ENCODE assay signal across 8 cellular contexts in genomic region chr12:124389537-124390441, GRCh38.
A peak's percentile ranks its signal among the peaks of the same experiment; 100 is the strongest.
DNase-seq lines count a peak whose midpoint lies in the region; ATAC-seq and TF ChIP-seq lines count a peak whose summit lies in the region.

No MANE protein-coding gene starts in this region.

- TF ChIP-seq EP300 in esophagus muscularis mucosa (IDR thresholded peaks at IDR 0.05) = no peak

- H3K27ac Mint-ChIP-seq in CD14-positive monocyte = peak overlapping the region; percentile 99 to 100 (median 100)

- no peak for TF ChIP-seq CTCF in CD14-positive monocyte (IDR thresholded peaks at IDR 0.05)
- no peak for TF ChIP-seq CTCF in OCI-LY3 (IDR thresholded peaks at IDR 0.05; ENCODE audit: low read depth, low read length)
- TF ChIP-seq CTCF in esophagus muscularis mucosa (IDR thresholded peaks at IDR 0.05) = no peak
- no peak for TF ChIP-seq CTCF in parathyroid adenoma (IDR thresholded peaks at IDR 0.05)

- no peak overlapping the region for H2AFZ ChIP-seq in OCI-LY3 (ENCODE audit: low read depth, low read length)
- peak overlapping the region; percentile 81 for H2AFZ ChIP-seq in parathyroid adenoma

- H3K27me3 ChIP-seq in OCI-LY3 (ENCODE audit: low read depth, low read length) (no peaks in the 10 kb centered on the region), esophagus muscularis mucosa (peaks cover 0 to 2% (median 0%) of the 10 kb centered on the region in 4 donors), parathyroid adenoma (ENCODE audit: control insufficient read depth, insufficient read depth, low read length) (no peaks in the 10 kb centered on the region)

- H3K79me2 ChIP-seq in OCI-LY3 (ENCODE audit: low read length) = no peaks in the 10 kb centered on the region
- peaks cover 7% of the 10 kb centered on the region for H3K79me2 ChIP-seq in parathyroid adenoma

- no peak for TF ChIP-seq POLR2A in esophagus muscularis mucosa (IDR thresholded peaks at IDR 0.05; ENCODE audit: low read depth)

- H3K27ac ChIP-seq in OCI-LY3 (ENCODE audit: low read length) (no peak overlapping the region), esophagus muscularis mucosa (replicated peaks in 1 of 4) (peak overlapping the region; percentile 95 to 98 (median 96)), parathyroid adenoma (peak overlapping the region; percentile 88)

- peak overlapping the region; percentile 91; the same call in 1 of the 2 replicates for H3K4me2 ChIP-seq in OCI-LY3 (ENCODE audit: low read length)
- peak overlapping the region; percentile 99 for H3K4me2 ChIP-seq in parathyroid adenoma (ENCODE audit: low read length)

- H3K9ac ChIP-seq in OCI-LY3 (ENCODE audit: low read length) = no peak overlapping the region
- H3K9ac ChIP-seq in parathyroid adenoma = no peak overlapping the region

- H3K4me1 ChIP-seq in OCI-LY3 (ENCODE audit: low read length) (peaks cover 28% of the 10 kb centered on the region), esophagus muscularis mucosa (peaks cover 98 to 100% (median 100%) of the 10 kb centered on the region in 4 donors), parathyroid adenoma (peaks cover 43% of the 10 kb centered on the region)

- peak overlapping the region; percentile 96 to 98 for H3K4me3 Mint-ChIP-seq in CD14-positive monocyte

- peaks cover 26% of the 10 kb centered on the region for H3K36me3 ChIP-seq in OCI-LY3 (replicated peaks; ENCODE audit: low read depth, low read length)
- H3K36me3 ChIP-seq in esophagus muscularis mucosa = peaks cover 6 to 22% (median 17%) of the 10 kb centered on the region in 4 donors
- no peaks in the 10 kb centered on the region for H3K36me3 ChIP-seq in parathyroid adenoma (ENCODE audit: control insufficient read depth, insufficient read depth, low read length)

- H3K36me3 Mint-ChIP-seq in CD14-positive monocyte = peaks cover 33 to 36% of the 10 kb centered on the region in 2 donors

- peaks cover 0 to 1% (median 0%) of the 10 kb centered on the region in 7 donors for H3K9me3 Mint-ChIP-seq in CD14-positive monocyte

- H3K9me3 ChIP-seq in OCI-LY3 (ENCODE audit: insufficient read depth, low read length) (no peaks in the 10 kb centered on the region), esophagus muscularis mucosa (no peaks in the 10 kb centered on the region), parathyroid adenoma (ENCODE audit: control insufficient read depth, low read length) (no peaks in the 10 kb centered on the region)

- peaks cover 60% of the 10 kb centered on the region for H3K4me1 Mint-ChIP-seq in CD14-positive monocyte

- 61% methylated on average over 12 of the region's 27 CpGs for WGBS in esophagus muscularis mucosa

- intact Hi-C loops in CD14-positive monocyte (cut with micrococcal nuclease) = loop anchor here (2.0 to 10.0 kb wide), 5 partner anchors 63 to 385 kb away; partner anchors contain the start of gene NCOR2 (in 1 of the 2)
- intact Hi-C loops in esophagus muscularis mucosa (cut with DNase I) = loop anchor here (10.0 kb wide), 1 partner anchor 525 kb away; the partner anchor contains the start of gene UBC

- H3K4me3 ChIP-seq in OCI-LY3 (ENCODE audit: low read length) = no peak overlapping the region
- peak overlapping the region; percentile 59 to 71 (median 62) for H3K4me3 ChIP-seq in esophagus muscularis mucosa
- peak overlapping the region; percentile 83 for H3K4me3 ChIP-seq in parathyroid adenoma (ENCODE audit: low read depth, low read length)

- peaks cover 38% of the 10 kb centered on the region for H4K20me1 ChIP-seq in OCI-LY3 (ENCODE audit: insufficient read depth, low read length)

- ATAC-seq in HG03175 (IDR thresholded peaks at IDR 0.05; ENCODE audit: unreplicated experiment) (no peak), HG03095 (IDR thresholded peaks at IDR 0.05; ENCODE audit: unreplicated experiment) (no peak), HG02840 (IDR thresholded peaks at IDR 0.05; ENCODE audit: low FRiP score, unreplicated experiment) (no peak)

- DNase-seq in CD14-positive monocyte (ENCODE audit: low spot score) = no peak
- DNase-seq in esophagus muscularis mucosa (ENCODE audit: extremely low spot score) = no peak
- DNase-seq in UCSD-AML1 (lab: John Stamatoyannopoulos, UW; ENCODE audit: unreplicated experiment) = no peak

- H3K27me3 Mint-ChIP-seq in CD14-positive monocyte (ENCODE audit: low read depth in 3 of 3) = peaks cover 0 to 2% (median 2%) of the 10 kb centered on the region in 3 donors
